1 cellular context compared by ENCODE assay signal in the genomic region with DNA sequence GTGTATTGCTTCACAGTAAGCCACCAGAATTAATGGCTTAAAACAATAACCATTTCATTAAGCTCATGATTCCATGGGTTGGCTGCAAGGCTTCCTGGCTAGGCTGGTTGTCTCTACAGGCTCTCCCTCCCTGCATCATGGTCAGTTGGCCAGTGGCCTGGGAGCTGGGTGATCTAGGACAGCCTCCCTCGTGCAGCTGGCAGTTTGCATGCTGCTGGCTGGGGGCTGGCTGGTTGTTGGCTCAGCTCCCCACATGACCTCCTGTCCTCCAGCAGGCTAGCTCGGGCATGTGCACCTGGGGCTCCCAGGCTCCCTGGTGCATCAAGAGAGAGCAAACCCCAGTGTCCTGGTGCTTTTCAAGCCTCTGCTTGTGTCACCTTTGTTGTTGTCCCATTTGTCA.
TF ChIP-seq lines count a peak whose summit lies in the region.

No MANE protein-coding gene starts in this region.

TF ChIP-seq in HepG2, 621 proteins besides CTCF, POLR2A, EP300 and RAD21 (continued from another document):
- TF ChIP-seq, protein P1, sequence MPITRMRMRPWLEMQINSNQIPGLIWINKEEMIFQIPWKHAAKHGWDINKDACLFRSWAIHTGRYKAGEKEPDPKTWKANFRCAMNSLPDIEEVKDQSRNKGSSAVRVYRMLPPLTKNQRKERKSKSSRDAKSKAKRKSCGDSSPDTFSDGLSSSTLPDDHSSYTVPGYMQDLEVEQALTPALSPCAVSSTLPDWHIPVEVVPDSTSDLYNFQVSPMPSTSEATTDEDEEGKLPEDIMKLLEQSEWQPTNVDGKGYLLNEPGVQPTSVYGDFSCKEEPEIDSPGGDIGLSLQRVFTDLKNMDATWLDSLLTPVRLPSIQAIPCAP (CRISPR knock-in tag; IDR thresholded peaks at IDR 0.05; ENCODE audit: low read depth) = no peak
- TF ChIP-seq, protein P2, sequence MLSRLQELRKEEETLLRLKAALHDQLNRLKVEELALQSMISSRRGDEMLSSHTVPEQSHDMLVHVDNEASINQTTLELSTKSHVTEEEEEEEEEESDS (CRISPR knock-in tag; IDR thresholded peaks at IDR 0.05; ENCODE audit: borderline replicate concordance) = no peak
